12 cellular contexts compared by ENCODE assay signal in genomic region chrX:150731795-150732194, GRCh38. TPM values are rescaled to one million over a fixed set of nuclear protein-coding genes. Genes with fewer than 3 reads are reported as not detected.
DNase-seq lines count a peak whose midpoint lies in the region; TF ChIP-seq lines count a peak whose summit lies in the region.
"Had no signal": no experiment of that assay in that cellular context is flagged by ENCODE, and none has a peak within 500 bp of the region (broad histone marks: within the 10 kb centered on the region; RNA-seq: fewer than 3 reads in every experiment).

No MANE protein-coding gene starts in this region.

- H3K27me3 ChIP-seq in H9 (ENCODE audit: insufficient read depth, low read length) = no peaks in the 10 kb centered on the region

- no peaks in the 10 kb centered on the region for H3K79me2 ChIP-seq in H9 (ENCODE audit: insufficient read depth, low read length)

- no peak overlapping the region for H3K4me3 Mint-ChIP-seq in mesothelial cell of epicardium
- H3K4me3 Mint-ChIP-seq in H9 = no peak overlapping the region

- H3K27me3 Mint-ChIP-seq in mesothelial cell of epicardium (ENCODE audit: low read depth) = no peaks in the 10 kb centered on the region
- no peaks in the 10 kb centered on the region for H3K27me3 Mint-ChIP-seq in H9 (ENCODE audit: low read depth)

- TF ChIP-seq CTCF in mesothelial cell of epicardium (IDR thresholded peaks at IDR 0.05; ENCODE audit: unreplicated experiment) = no peak
- no peak for TF ChIP-seq CTCF in H9 (conservative IDR thresholded peaks at IDR 0.05)

- H4K5ac ChIP-seq in H9 (ENCODE audit: insufficient read length, low read depth, low read length) = no peak overlapping the region

- no peak overlapping the region for H2AFZ ChIP-seq in H9 (ENCODE audit: low read length)

- H3T11ph ChIP-seq in H9 (ENCODE audit: low read length) = no peak overlapping the region

- no peaks in the 10 kb centered on the region for H3K9me3 ChIP-seq in H9 (ENCODE audit: control insufficient read depth, low read depth, low read length)

- no peak overlapping the region for H3K4ac ChIP-seq in H9 (ENCODE audit: low read depth, low read length)

- H4K20me1 ChIP-seq in H9 (ENCODE audit: control insufficient read depth, insufficient read depth, insufficient read length) = no peaks in the 10 kb centered on the region

- no peak overlapping the region for H2BK12ac ChIP-seq in H9 (ENCODE audit: insufficient read length, low read depth, low read length)

- no peak overlapping the region for H3K9ac ChIP-seq in H9 (ENCODE audit: extremely low read depth, insufficient read length, low read length)

- H3K4me1 Mint-ChIP-seq in mesothelial cell of epicardium (no peaks in the 10 kb centered on the region), H9 (no peaks in the 10 kb centered on the region)

- H3K36me3 Mint-ChIP-seq in mesothelial cell of epicardium (peaks cover 20% of the 10 kb centered on the region), H9 (ENCODE audit: insufficient read depth in 1 of 3, low read depth in 3 of 3) (peaks cover 7 to 53% (median 22%) of the 10 kb centered on the region in 3 experiments)

- no peaks in the 10 kb centered on the region for H3K23me2 ChIP-seq in H9 (ENCODE audit: insufficient read length, low read depth, low read length, poor library complexity, severe bottlenecking)

- H4K91ac ChIP-seq in H9 (ENCODE audit: insufficient read length, low read depth, low read length) = no peak overlapping the region

- H3K27ac Mint-ChIP-seq in mesothelial cell of epicardium (no peak overlapping the region), H9 (no peak overlapping the region)

- H2BK15ac ChIP-seq in H9 (ENCODE audit: low read depth, low read length) = no peak overlapping the region

- no peak overlapping the region for H2BK20ac ChIP-seq in H9 (ENCODE audit: low read depth, low read length, poor library complexity, severe bottlenecking)

- H3K23ac ChIP-seq in H9 (ENCODE audit: insufficient read length, low read depth, low read length) = no peak overlapping the region

- no peak overlapping the region for H3K4me3 ChIP-seq in skeletal muscle cell (ENCODE audit: low read depth, low read length)
- H3K4me3 ChIP-seq: K562, lung had no signal

- no peak overlapping the region for H3K14ac ChIP-seq in H9 (ENCODE audit: insufficient read depth, low read length)

- H3K4me1 ChIP-seq in H9 (ENCODE audit: insufficient read depth, low read length) = no peaks in the 10 kb centered on the region

- H3K4me2 ChIP-seq in H9 (ENCODE audit: insufficient read depth, insufficient read length, low read length) = no peak overlapping the region

- H3K56ac ChIP-seq in H9 (ENCODE audit: insufficient read length, low read depth, low read length) = no peak overlapping the region

- no peak overlapping the region for H2BK5ac ChIP-seq in H9 (ENCODE audit: insufficient read length, low read length)

- no peak overlapping the region for H2BK120ac ChIP-seq in H9 (ENCODE audit: low read depth, low read length, poor library complexity, severe bottlenecking)

- peaks cover 12% of the 10 kb centered on the region for H3K9me3 Mint-ChIP-seq in mesothelial cell of epicardium
- H3K9me3 Mint-ChIP-seq in H9 = peaks cover 53 to 65% of the 10 kb centered on the region in 2 experiments

- H2AK5ac ChIP-seq in H9 (ENCODE audit: insufficient read length, low read length) = no peak overlapping the region

- peak; percentile 81 for DNase-seq in AG20443 (ENCODE audit: low spot score)
- DNase-seq in M059J (ENCODE audit: low read depth) = peak; percentile 63
- DNase-seq in amniotic stem cell (lab: John Stamatoyannopoulos, UW) = peak; percentile 82
- peak; percentile 92 for DNase-seq in skeletal muscle cell (ENCODE audit: low read depth)
- DNase-seq in NOMO-1 treated with DMSO at 0.1 percent for 48 hours (lab: John Stamatoyannopoulos, UW; ENCODE audit: unreplicated experiment) = no peak
- no peak for DNase-seq in mesothelial cell of epicardium (ENCODE audit: low spot score in 2 of 2, unreplicated experiment in 2 of 2)
- no peak for DNase-seq in NCI-H1417 treated with DMSO at 0.1 percent for 48 hours (lab: John Stamatoyannopoulos, UW)
- DNase-seq in H9 = no peak
- DNase-seq: cortex of kidney, GOT3 had no signal

- WGBS in H9 (ENCODE audit: extremely low coverage, insufficient read length, low lambda C conversion rate) = no CpG with 5 or more reads among the region's 3 CpGs

- H4K8ac ChIP-seq in H9 (replicated peaks; ENCODE audit: insufficient read length, low read depth, low read length) = no peak overlapping the region

- H3K27ac ChIP-seq in H9 (ENCODE audit: insufficient read length, low read depth, low read length) = no peak overlapping the region

- H3K18ac ChIP-seq in H9 (ENCODE audit: insufficient read length, low read depth, low read length) = no peak overlapping the region

- no peaks in the 10 kb centered on the region for H3K79me1 ChIP-seq in H9 (ENCODE audit: insufficient read depth, low read depth, low read length, poor library complexity, severe bottlenecking)

RNA-seq across cellular contexts. Expression of gene MTMR1, which starts 38.6 kb away (rescaled TPM):
- total RNA-seq in M059J (2014; rRNA removed; shearing (Covaris generic)) = 19.9 and 37.4 TPM in 2 replicates
- total RNA-seq in mesothelial cell of epicardium (33.7 to 38.1 TPM (median 34.4 TPM) in 3 replicates), H9 (2021) (25.2 and 26.1 TPM in 2 replicates)

Comparison
In these comparisons a context has a peak if more than half of its experiments do, and no peak if none do; other contexts are left out.
1. DNase-seq: peak in AG20443 (single experiment), M059J (single experiment), amniotic stem cell (single experiment) and skeletal muscle cell (single experiment); none in NOMO-1 treated with DMSO at 0.1 percent for 48 hours (single experiment), mesothelial cell of epicardium (0 of 2), NCI-H1417 treated with DMSO at 0.1 percent for 48 hours (single experiment) and H9 (single experiment).